ENCODE assay signal across 8 cellular contexts in the genomic region with DNA sequence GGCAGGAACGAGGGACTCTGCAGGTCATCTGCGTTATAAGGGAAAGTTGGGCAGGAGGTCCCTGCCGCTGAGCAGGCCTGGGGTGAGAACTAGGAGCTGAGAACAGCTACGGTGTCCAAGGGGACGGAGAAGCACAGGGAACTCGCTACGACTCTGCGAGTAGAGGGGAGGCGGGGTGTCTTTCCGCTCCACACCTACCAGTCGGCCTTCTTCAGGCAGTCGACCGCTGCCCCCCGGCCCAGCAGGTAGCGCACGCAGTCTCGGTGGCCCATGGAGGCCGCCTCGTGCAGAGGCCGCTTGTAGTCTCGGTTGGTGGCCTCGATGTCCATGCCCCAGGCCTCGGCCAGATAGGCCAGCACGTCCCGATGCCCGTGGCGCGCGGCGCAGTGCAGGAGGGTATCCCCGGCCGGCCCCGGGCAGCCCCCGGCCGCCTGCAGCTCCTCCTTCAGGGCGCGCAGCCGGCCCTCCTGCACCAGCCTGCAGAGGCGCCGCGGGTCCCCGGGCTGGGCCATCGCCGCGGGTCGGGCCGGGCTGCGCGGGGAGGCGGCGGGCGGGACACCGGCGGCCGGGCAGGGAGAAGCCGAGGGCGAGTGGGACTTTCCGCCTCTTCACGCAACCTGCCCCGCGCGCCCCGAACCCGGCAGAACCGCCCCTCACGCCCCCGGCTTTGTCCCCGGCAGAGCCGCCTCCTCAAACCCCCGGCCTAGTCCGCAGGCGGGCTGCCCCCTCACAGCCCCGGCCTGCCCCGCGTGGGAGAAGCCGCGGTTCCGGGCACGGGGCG. TPM values are rescaled to one million over a fixed set of nuclear protein-coding genes. Genes with fewer than 3 reads are reported as not detected.
DNase-seq lines count a peak whose midpoint lies in the region; ATAC-seq and TF ChIP-seq lines count a peak whose summit lies in the region.

No MANE protein-coding gene starts in this region.

- H3K27me3 ChIP-seq in endocrine pancreas (ENCODE audit: control insufficient read depth, insufficient read depth, low read length), result no peaks in the 10 kb centered on the region

- intact Hi-C loops in mucosa of descending colon (cut with DNase I, micrococcal nuclease), result no loop called here

- H3K36me3 Mint-ChIP-seq in activated CD4-positive, alpha-beta T cell treated with anti-CD3 and anti-CD28 coated beads, Interleukin-2, amount 10 ng/mL, durations not matched to agents 7 days and 5 days (ENCODE audit: low read depth), result peaks cover 36% of the 10 kb centered on the region

- DNase-seq in ELR (ENCODE audit: low read depth) (peak; percentile 50), mucosa of descending colon (peak; percentile 44 to 71 (median 68)), NCI-H2081 treated with DMSO at 0.1 percent for 48 hours (lab: John Stamatoyannopoulos, UW) (no peak)
- peak; percentile 37 for DNase-seq in activated CD4-positive, alpha-beta T cell treated with anti-CD3 and anti-CD28 coated beads, Interleukin-2, amount 10 ng/mL, durations not matched to agents 7 days and 5 days
- peak; percentile 48 for DNase-seq in stimulated activated naive CD4-positive, alpha-beta T cell treated with Interleukin-2 at 50 U/mL for 16 hours (lab: John Stamatoyannopoulos, UW)

- no peaks in the 10 kb centered on the region for H3K27me3 Mint-ChIP-seq in activated CD4-positive, alpha-beta T cell treated with anti-CD3 and anti-CD28 coated beads, Interleukin-2, amount 10 ng/mL, durations not matched to agents 7 days and 5 days

- TF ChIP-seq CTCF in LNCAP (IDR thresholded peaks at IDR 0.05), result 0 out of 2 replicates have a peak, but pooled peaks have one; percentile 8
- no peak for TF ChIP-seq CTCF in mucosa of descending colon (IDR thresholded peaks at IDR 0.05)

- H3K4me1 ChIP-seq in endocrine pancreas (ENCODE audit: control insufficient read depth, insufficient read depth, low read length) (peaks cover 5% of the 10 kb centered on the region), mucosa of descending colon (ENCODE audit: low read depth) (peaks cover 36% of the 10 kb centered on the region)

- peaks cover 46% of the 10 kb centered on the region for H3K4me1 Mint-ChIP-seq in activated CD4-positive, alpha-beta T cell treated with anti-CD3 and anti-CD28 coated beads, Interleukin-2, amount 10 ng/mL, durations not matched to agents 7 days and 5 days

- H3K9ac ChIP-seq in endocrine pancreas (ENCODE audit: control insufficient read depth, insufficient read depth, low read length), result peak overlapping the region; percentile 85

- peak; percentile 34 for ATAC-seq in GM21723 (IDR thresholded peaks at IDR 0.05; ENCODE audit: unreplicated experiment)
- ATAC-seq in mucosa of descending colon, result peak; percentile 46

- H3K4me3 Mint-ChIP-seq in activated CD4-positive, alpha-beta T cell treated with anti-CD3 and anti-CD28 coated beads, Interleukin-2, amount 10 ng/mL, durations not matched to agents 7 days and 5 days, result peak overlapping the region; percentile 82

- CTCF ChIA-PET in activated CD4-positive, alpha-beta T cell treated with anti-CD3 and anti-CD28 coated beads, Interleukin-2, amount 10 ng/mL, durations not matched to agents 7 days and 5 days (lab: Charles Lee), result interaction anchor here (0.8 to 1.7 kb wide), 6 partner anchors 10 to 47 kb away, joined by 3 to 9 read pairs (median 4); no protein-coding TSS in a partner anchor

- peak overlapping the region; percentile 78 for H3K27ac Mint-ChIP-seq in activated CD4-positive, alpha-beta T cell treated with anti-CD3 and anti-CD28 coated beads, Interleukin-2, amount 10 ng/mL, durations not matched to agents 7 days and 5 days

- H3K36me3 ChIP-seq in endocrine pancreas (ENCODE audit: control insufficient read depth, insufficient read depth, low read length) (no peaks in the 10 kb centered on the region), mucosa of descending colon (ENCODE audit: low read depth) (no peaks in the 10 kb centered on the region)

- H3K4me3 ChIP-seq in endocrine pancreas (ENCODE audit: control insufficient read depth, insufficient read depth, low read length) (peak overlapping the region; percentile 80), mucosa of descending colon (peak overlapping the region; percentile 83)

- no peaks in the 10 kb centered on the region for H3K9me3 Mint-ChIP-seq in activated CD4-positive, alpha-beta T cell treated with anti-CD3 and anti-CD28 coated beads, Interleukin-2, amount 10 ng/mL, durations not matched to agents 7 days and 5 days

- POLR2A ChIA-PET in activated CD4-positive, alpha-beta T cell treated with anti-CD3 and anti-CD28 coated beads, Interleukin-2, amount 10 ng/mL, durations not matched to agents 7 days and 5 days (lab: Charles Lee), result interaction anchor here (0.7 to 1.0 kb wide), 2 partner anchors 11 to 19 kb away, joined by 3 to 4 read pairs; no protein-coding TSS in a partner anchor

- no peaks in the 10 kb centered on the region for H3K9me3 ChIP-seq in endocrine pancreas (ENCODE audit: control insufficient read depth, low read length)
- H3K9me3 ChIP-seq in mucosa of descending colon, result no peaks in the 10 kb centered on the region

RNA-seq across cellular contexts. Expression of gene ANKRD16, which starts 0.7 kb away (rescaled TPM):
- total RNA-seq in activated CD4-positive, alpha-beta T cell treated with anti-CD3 and anti-CD28 coated beads, Interleukin-2, amount 10 ng/mL, durations not matched to agents 7 days and 5 days, result 1 to 10 TPM; 5.2 to 6.4 TPM
- total RNA-seq in mucosa of descending colon, result 1 to 10 TPM; 4.7 to 9.8 (median 7.4) TPM

RNA-seq across cellular contexts. Expression of gene FBH1, which starts 1.0 kb away (rescaled TPM):
- 10 to 100 TPM; 55.3 to 63.5 TPM for total RNA-seq in activated CD4-positive, alpha-beta T cell treated with anti-CD3 and anti-CD28 coated beads, Interleukin-2, amount 10 ng/mL, durations not matched to agents 7 days and 5 days
- 100 to 1,000 TPM in 2 of 3 donors, 10 to 100 TPM in 1; 74.1 to 109 (median 100) TPM for total RNA-seq in mucosa of descending colon
